ENCODE assay signal across 23 cellular contexts in genomic region chr15:64185331-64185911, GRCh38. TPM values are rescaled to one million over a fixed set of nuclear protein-coding genes. Genes with fewer than 3 reads are reported as not detected.
DNase-seq lines count a peak whose midpoint lies in the region; TF ChIP-seq lines count a peak whose summit lies in the region.
"Had no signal": no experiment of that assay in that cellular context is flagged by ENCODE, and none has a peak within 500 bp of the region (broad histone marks: within the 10 kb centered on the region; RNA-seq: fewer than 3 reads in every experiment).

No MANE protein-coding gene starts in this region.

- intact Hi-C loops in posterior vena cava (cut with DNase I) = no loop called here

- no peaks in the 10 kb centered on the region for H3K27me3 Mint-ChIP-seq in progenitor cell of endocrine pancreas
- H3K27me3 Mint-ChIP-seq: CD4-positive, alpha-beta T cell had no signal

- TF ChIP-seq CTCF in progenitor cell of endocrine pancreas (IDR thresholded peaks at IDR 0.05; ENCODE audit: unreplicated experiment) = no peak

- DNase-seq in SIG-M5 treated with dmso at 0.1 percent for 504 hours (lab: John Stamatoyannopoulos, UW; ENCODE audit: unreplicated experiment) (peak; percentile 18), SIG-M5 (lab: John Stamatoyannopoulos, UW) (no peak), GF-D8 (lab: John Stamatoyannopoulos, UW) (peak; percentile 87), NCI-H82 (lab: John Stamatoyannopoulos, UW) (peak; percentile 62), progenitor cell of endocrine pancreas (ENCODE audit: low spot score, unreplicated experiment) (no peak), superior temporal gyrus (ENCODE audit: extremely low spot score) (no peak), kidney glomerular epithelial cell (lab: John Stamatoyannopoulos, UW) (no peak), posterior vena cava (ENCODE audit: low spot score) (no peak)
- DNase-seq: 8988T; CD4-positive, alpha-beta T cell; COR-L47; DMS53; Kasumi-1; NCI-H1092; NCI-H1436; NCI-H187; NCI-H2081 treated with DMSO at 0.1 percent for 48 hours; NCI-H2171; NCI-H226; NCI-H510A; NK-92 treated with Interleukin-12 subunit alpha and Interleukin-12 subunit beta, amount 100 ng/mL, for 24 hours; PC-9 had no signal

- no peaks in the 10 kb centered on the region for H3K9me3 Mint-ChIP-seq in progenitor cell of endocrine pancreas (ENCODE audit: low read depth)
- H3K9me3 Mint-ChIP-seq: CD4-positive, alpha-beta T cell had no signal

- H3K27ac Mint-ChIP-seq in progenitor cell of endocrine pancreas = peak overlapping the region; percentile 54
- H3K27ac Mint-ChIP-seq: CD4-positive, alpha-beta T cell had no signal

- peaks cover 20% of the 10 kb centered on the region for H3K4me1 Mint-ChIP-seq in progenitor cell of endocrine pancreas (ENCODE audit: low read depth)

- H3K4me3 Mint-ChIP-seq in progenitor cell of endocrine pancreas (ENCODE audit: low read depth) = no peak overlapping the region
- H3K4me3 Mint-ChIP-seq: CD4-positive, alpha-beta T cell had no signal

- peaks cover 7% of the 10 kb centered on the region for H3K36me3 Mint-ChIP-seq in progenitor cell of endocrine pancreas (ENCODE audit: insufficient read depth)

RNA-seq across cellular contexts. Expression of gene PPIB, which starts 22.6 kb away (rescaled TPM):
- 491 and 499 TPM in 2 replicates for total RNA-seq in progenitor cell of endocrine pancreas
- 100 to 1,000 TPM; 351 to 457 TPM for total RNA-seq in posterior vena cava

RNA-seq across cellular contexts. Expression of gene SNX22, which starts 33.9 kb away (rescaled TPM):
- total RNA-seq in progenitor cell of endocrine pancreas = 7.3 and 8.1 TPM in 2 replicates
- under 1 TPM in 1 of 2 donors, not detected in 1; 0.38 TPM for total RNA-seq in posterior vena cava
- total RNA-seq: Daoy had no signal

Comparison
In these comparisons a context has a peak if more than half of its experiments do, and no peak if none do; other contexts are left out.
1. DNase-seq: peak in SIG-M5 treated with dmso at 0.1 percent for 504 hours (single experiment), GF-D8 (single experiment) and NCI-H82 (single experiment); none in SIG-M5 (single experiment), progenitor cell of endocrine pancreas (single experiment), superior temporal gyrus (single experiment), kidney glomerular epithelial cell (single experiment) and posterior vena cava (single experiment).